ENCODE assay signal across 1 cellular context in genomic region chr21:46066843-46067331, GRCh38.
A peak's percentile ranks its signal among the peaks of the same experiment; 100 is the strongest.
TF ChIP-seq lines count a peak whose summit lies in the region.

No MANE protein-coding gene starts in this region.

TF ChIP-seq in H1, 55 proteins besides CTCF, POLR2A, EP300 and RAD21:
- TF ChIP-seq TBP (IDR thresholded peaks at IDR 0.05; ENCODE audit: low read depth, low read length) (no peak), MAX (IDR thresholded peaks at IDR 0.05) (peak; percentile 56), JUND (IDR thresholded peaks at IDR 0.05; ENCODE audit: low read length) (no peak), TAF1 (IDR thresholded peaks at IDR 0.05; ENCODE audit: low read depth, low read length) (no peak), BCL11A (IDR thresholded peaks at IDR 0.05; ENCODE audit: low read depth in 2 of 2, low read length in 2 of 2) (no peak), E2F6 (IDR thresholded peaks at IDR 0.05) (peak; percentile 80), SIRT6 (IDR thresholded peaks at IDR 0.05; ENCODE audit: low read length) (no peak), HDAC2 (IDR thresholded peaks at IDR 0.05; ENCODE audit: borderline replicate concordance in 1 of 2, low read depth in 2 of 2, low read length in 2 of 2) (no peak), SUZ12 (IDR thresholded peaks at IDR 0.05; ENCODE audit: low read length) (no peak), MAFK (IDR thresholded peaks at IDR 0.05; ENCODE audit: low read depth, low read length) (no peak), FOSL1 (IDR thresholded peaks at IDR 0.05; ENCODE audit: insufficient read depth, low read depth, low read length) (no peak), ASH2L (IDR thresholded peaks at IDR 0.05; ENCODE audit: low read length) (no peak)
